ENCODE assay signal across 13 cellular contexts in the genomic region with DNA sequence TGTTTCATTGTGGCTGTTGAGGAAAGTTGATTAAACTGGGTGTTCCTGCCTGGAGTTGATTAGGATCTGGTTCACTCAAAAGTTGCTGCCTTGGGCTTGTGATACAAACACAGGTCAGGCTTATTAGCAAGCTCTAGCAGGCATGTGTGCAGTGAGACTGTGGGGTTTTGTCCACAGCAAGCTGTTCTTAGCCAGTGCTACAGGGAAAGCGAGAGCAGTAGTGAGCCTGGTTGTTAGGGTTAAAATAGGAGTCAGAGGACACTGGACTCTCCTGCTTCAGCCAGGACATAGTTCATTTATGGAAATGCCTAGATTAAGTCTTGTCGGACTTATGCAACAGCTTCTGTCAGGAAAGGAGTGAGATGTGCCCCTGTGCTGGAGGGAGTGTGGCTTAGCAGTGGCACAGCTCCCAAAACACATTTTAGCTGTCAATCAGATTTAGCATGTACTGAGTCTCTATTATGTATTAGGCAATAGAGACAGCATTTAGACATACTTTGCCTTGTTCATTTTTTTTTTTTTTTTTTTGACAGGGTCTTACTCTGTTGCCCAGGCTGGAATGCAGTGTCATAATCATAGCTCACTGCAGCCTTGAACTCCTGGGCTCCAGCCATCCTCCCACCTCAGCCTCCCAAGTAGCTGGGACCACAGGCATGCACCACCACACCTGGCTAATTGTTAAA. TPM values are rescaled to one million over a fixed set of nuclear protein-coding genes. Genes with fewer than 3 reads are reported as not detected.
DNase-seq lines count a peak whose midpoint lies in the region; ATAC-seq and TF ChIP-seq lines count a peak whose summit lies in the region.
"Had no signal": no experiment of that assay in that cellular context is flagged by ENCODE, and none has a peak within 500 bp of the region (broad histone marks: within the 10 kb centered on the region; RNA-seq: fewer than 3 reads in every experiment).

No MANE protein-coding gene starts in this region.

- H3K27me3 Mint-ChIP-seq in CD4-positive, CD25-positive, alpha-beta regulatory T cell: no peaks in the 10 kb centered on the region
- H3K27me3 Mint-ChIP-seq in naive thymus-derived CD8-positive, alpha-beta T cell: no peaks in the 10 kb centered on the region

- H3K27ac ChIP-seq in CD4-positive, CD25-positive, alpha-beta regulatory T cell (ENCODE audit: insufficient read depth, low read length, poor library complexity, severe bottlenecking): no peak overlapping the region
- H3K27ac ChIP-seq in testis: no peak overlapping the region
- no peak overlapping the region for H3K27ac ChIP-seq in mesendoderm (ENCODE audit: low read depth, low read length)

- H2BK5ac ChIP-seq in mesendoderm (ENCODE audit: low read length): no peak overlapping the region

- intact Hi-C loops in lower leg skin (cut with DNase I; ENCODE audit: low total_unique reads): no loop called here
- intact Hi-C loops in testis (cut with DNase I; ENCODE audit: low total_unique reads): no loop called here

- no peak overlapping the region for H3K4ac ChIP-seq in mesendoderm (ENCODE audit: low read depth, low read length)

- no peak overlapping the region for H3K18ac ChIP-seq in mesendoderm (ENCODE audit: low read length)

- peak overlapping the region; percentile 5 to 79 (median 18) for H3K27ac Mint-ChIP-seq in CD4-positive, CD25-positive, alpha-beta regulatory T cell
- H3K27ac Mint-ChIP-seq in naive thymus-derived CD8-positive, alpha-beta T cell: peak overlapping the region in 7 of 10 donors; percentile 3 to 86 (median 49)

- H4K5ac ChIP-seq in mesendoderm (ENCODE audit: low read length): no peak overlapping the region

- H3K9me3 Mint-ChIP-seq in CD4-positive, CD25-positive, alpha-beta regulatory T cell: no peaks in the 10 kb centered on the region
- H3K9me3 Mint-ChIP-seq in naive thymus-derived CD8-positive, alpha-beta T cell: no peaks in the 10 kb centered on the region
- H3K9me3 Mint-ChIP-seq: natural killer cell had no signal

- peaks cover 16% of the 10 kb centered on the region for H3K4me1 ChIP-seq in CD4-positive, CD25-positive, alpha-beta regulatory T cell (ENCODE audit: control insufficient read depth, insufficient read depth, low read length, poor library complexity, severe bottlenecking)
- H3K4me1 ChIP-seq in testis (peaks cover 6% of the 10 kb centered on the region), mesendoderm (ENCODE audit: control insufficient read depth, low read depth, low read length) (no peaks in the 10 kb centered on the region)

- H3K79me2 ChIP-seq in mesendoderm (ENCODE audit: control insufficient read depth, insufficient read depth, low read length): peaks cover 68% of the 10 kb centered on the region

- H2BK120ac ChIP-seq in mesendoderm (ENCODE audit: low read depth, low read length): no peak overlapping the region

- H3K36me3 ChIP-seq in CD4-positive, CD25-positive, alpha-beta regulatory T cell (ENCODE audit: control insufficient read depth, insufficient read depth, low read length): peaks cover 59% of the 10 kb centered on the region
- no peaks in the 10 kb centered on the region for H3K36me3 ChIP-seq in testis (ENCODE audit: low read depth, missing control alignments)
- peaks cover 18% of the 10 kb centered on the region for H3K36me3 ChIP-seq in mesendoderm (ENCODE audit: control insufficient read depth, insufficient read depth, low read length)

- no peak overlapping the region for H3K4me3 ChIP-seq in CD4-positive, CD25-positive, alpha-beta regulatory T cell (ENCODE audit: low read depth, low read length)
- H3K4me3 ChIP-seq in fibroblast of pulmonary artery (replicated peaks; ENCODE audit: low read depth, low read length) (no peak overlapping the region), lower leg skin (ENCODE audit: low read depth, poor library complexity, severe bottlenecking) (no peak overlapping the region), testis (no peak overlapping the region), mesendoderm (ENCODE audit: low read length) (no peak overlapping the region)

- H3K4me1 Mint-ChIP-seq in CD4-positive, CD25-positive, alpha-beta regulatory T cell: peaks cover 10 to 59% (median 30%) of the 10 kb centered on the region in 4 donors
- H3K4me1 Mint-ChIP-seq in naive thymus-derived CD8-positive, alpha-beta T cell: peaks cover 19 to 67% (median 53%) of the 10 kb centered on the region in 4 donors

- no peak for TF ChIP-seq POLR2A in lower leg skin (IDR thresholded peaks at IDR 0.05)
- TF ChIP-seq POLR2A in testis (IDR thresholded peaks at IDR 0.05): no peak

- H3K4me3 Mint-ChIP-seq in CD4-positive, CD25-positive, alpha-beta regulatory T cell: peak overlapping the region in 2 of 4 donors; percentile 13 to 19
- H3K4me3 Mint-ChIP-seq in naive thymus-derived CD8-positive, alpha-beta T cell: peak overlapping the region in 5 of 10 donors; percentile 1 to 42 (median 14)
- H3K4me3 Mint-ChIP-seq: natural killer cell had no signal

- H3K27me3 ChIP-seq in CD4-positive, CD25-positive, alpha-beta regulatory T cell (ENCODE audit: control insufficient read depth, insufficient read depth, low read length): no peaks in the 10 kb centered on the region
- H3K27me3 ChIP-seq in testis: no peaks in the 10 kb centered on the region
- H3K27me3 ChIP-seq in mesendoderm (ENCODE audit: insufficient read depth, low read length, poor library complexity): no peaks in the 10 kb centered on the region

- no peak overlapping the region for H2BK15ac ChIP-seq in mesendoderm (replicated peaks; ENCODE audit: low read depth)

- peaks cover 26% of the 10 kb centered on the region for H3K79me1 ChIP-seq in mesendoderm (ENCODE audit: low read length)

- H3K36me3 Mint-ChIP-seq in CD4-positive, CD25-positive, alpha-beta regulatory T cell: peaks cover 22% of the 10 kb centered on the region
- peaks cover 0 to 86% (median 4%) of the 10 kb centered on the region in 3 donors for H3K36me3 Mint-ChIP-seq in naive thymus-derived CD8-positive, alpha-beta T cell
- H3K36me3 Mint-ChIP-seq: natural killer cell had no signal

- no peak for DNase-seq in CD4-positive, CD25-positive, alpha-beta regulatory T cell
- DNase-seq in LHCN-M2 (ENCODE audit: low read depth): peak; percentile 51
- DNase-seq in fibroblast of pulmonary artery (ENCODE audit: low read depth): peak; percentile 68
- no peak for DNase-seq in naive thymus-derived CD8-positive, alpha-beta T cell
- DNase-seq in lower leg skin (ENCODE audit: low spot score in 2 of 2): no peak
- no peak for DNase-seq in testis
- no peak for DNase-seq in mesendoderm
- DNase-seq: activated CD4-positive, alpha-beta T cell treated with anti-CD3 and anti-CD28 coated beads, Interleukin-2, amount 50 U/mL, for 1 hour; amniotic stem cell; natural killer cell; NCI-H2029 treated with DMSO at 0.1 percent for 48 hours; stimulated activated CD4-positive, alpha-beta T cell treated with anti-CD3 and anti-CD28 coated beads, Interleukin-15, amount 100 ng/mL, for 24 hours had no signal

- no peak overlapping the region for H2AK5ac ChIP-seq in mesendoderm (ENCODE audit: low read length)

- ATAC-seq in CD4-positive, CD25-positive, alpha-beta regulatory T cell (ENCODE audit: low read depth in 2 of 2): no peak
- no peak for ATAC-seq in naive thymus-derived CD8-positive, alpha-beta T cell
- no peak for ATAC-seq in HG03159 (IDR thresholded peaks at IDR 0.05; ENCODE audit: unreplicated experiment)
- ATAC-seq: natural killer cell had no signal

- no peak overlapping the region for H3K4me2 ChIP-seq in mesendoderm (ENCODE audit: low read length)

- H3K9ac ChIP-seq in mesendoderm (ENCODE audit: low read length): no peak overlapping the region

- POLR2A ChIA-PET in naive thymus-derived CD8-positive, alpha-beta T cell (lab: Charles Lee): interaction anchor here (1.3 kb wide), 1 partner anchor 10 kb away, joined by 3 read pairs; a partner anchor contains a TSS

- H4K8ac ChIP-seq in mesendoderm (ENCODE audit: low read depth, low read length): no peak overlapping the region

- no peak for TF ChIP-seq CTCF in fibroblast of pulmonary artery (IDR thresholded peaks at IDR 0.05; ENCODE audit: low read length, missing control alignments)
- TF ChIP-seq CTCF in lower leg skin (IDR thresholded peaks at IDR 0.05): no peak
- TF ChIP-seq CTCF in testis (IDR thresholded peaks at IDR 0.05): no peak

- no peaks in the 10 kb centered on the region for H3K9me3 ChIP-seq in CD4-positive, CD25-positive, alpha-beta regulatory T cell (ENCODE audit: control insufficient read depth in 2 of 2, low read length in 2 of 2)
- H3K9me3 ChIP-seq in testis: no peaks in the 10 kb centered on the region

- H3K23ac ChIP-seq in mesendoderm (ENCODE audit: low read length): no peak overlapping the region

- no peak overlapping the region for H3K56ac ChIP-seq in mesendoderm (ENCODE audit: low read length)

- 40 to 48% methylated on average over 2 of the region's 2 CpGs for WGBS in lower leg skin, 2 donors
- 53 to 68% methylated on average over 2 of the region's 2 CpGs for WGBS in testis, 2 donors
- WGBS in mesendoderm (ENCODE audit: extremely low coverage, insufficient coverage, low lambda C conversion rate): no CpG with 5 or more reads among the region's 2 CpGs

RNA-seq across cellular contexts. Expression of a gene that starts 8.7 kb away (rescaled TPM):
- 41.0 TPM for total RNA-seq in CD4-positive, CD25-positive, alpha-beta regulatory T cell
- polyA plus RNA-seq in CD4-positive, CD25-positive, alpha-beta regulatory T cell: 100 to 1,000 TPM in 1 of 4 donors, 10 to 100 TPM in 3; 77.9 to 101 (median 91.5) TPM
- 133 TPM in 2 replicates for total RNA-seq in LHCN-M2 (2014; rRNA removed)
- 161 TPM for polyA plus RNA-seq in LHCN-M2 (2012)
- 10 to 100 TPM; 81.8 to 83.9 TPM for total RNA-seq in naive thymus-derived CD8-positive, alpha-beta T cell
- polyA plus RNA-seq in naive thymus-derived CD8-positive, alpha-beta T cell: 100 to 1,000 TPM in 1 of 3 donors, 10 to 100 TPM in 2; 95.6 to 103 (median 97.9) TPM
- total RNA-seq in lower leg skin: 100 to 1,000 TPM; 108 to 134 (median 116) TPM
- 100 to 1,000 TPM; 117 to 175 TPM for total RNA-seq in testis
- 75.5 TPM for polyA plus RNA-seq in testis (ENCODE audit: insufficient read depth, low read depth, low replicate concordance)
- polyA plus RNA-seq in mesendoderm (2013, experiment 1 of 2): 174 TPM
- polyA plus RNA-seq in mesendoderm (2013, experiment 2 of 2): 173 TPM

RNA-seq across cellular contexts. Expression of a gene that starts 9.6 kb away (rescaled TPM):
- total RNA-seq in CD4-positive, CD25-positive, alpha-beta regulatory T cell: 69.6 TPM
- 10 to 100 TPM; 45.1 to 61.4 (median 54.4) TPM for polyA plus RNA-seq in CD4-positive, CD25-positive, alpha-beta regulatory T cell
- total RNA-seq in LHCN-M2 (2014; rRNA removed) (145 and 163 TPM in 2 replicates), lower leg skin (100 to 1,000 TPM in 1 of 4 donors, 10 to 100 TPM in 3; 67.0 to 124 (median 95.9) TPM), testis (100 to 1,000 TPM in 1 of 2 donors, 10 to 100 TPM in 1; 91.7 to 123 TPM)
- polyA plus RNA-seq in LHCN-M2 (2012): 81.2 TPM
- 10 to 100 TPM; 67.2 to 69.2 TPM for total RNA-seq in naive thymus-derived CD8-positive, alpha-beta T cell
- 10 to 100 TPM; 27.8 to 42.6 (median 32.3) TPM for polyA plus RNA-seq in naive thymus-derived CD8-positive, alpha-beta T cell
- 93.6 TPM for polyA plus RNA-seq in testis (ENCODE audit: insufficient read depth, low read depth, low replicate concordance)
- polyA plus RNA-seq in mesendoderm (2013, experiment 1 of 2): 55.2 TPM
- polyA plus RNA-seq in mesendoderm (2013, experiment 2 of 2): 52.5 TPM

RNA-seq across cellular contexts. Expression of a gene that starts 28.4 kb away (rescaled TPM):
- total RNA-seq in CD4-positive, CD25-positive, alpha-beta regulatory T cell: not detected
- under 1 TPM in 1 of 4 donors, not detected in 3; 0.29 TPM for polyA plus RNA-seq in CD4-positive, CD25-positive, alpha-beta regulatory T cell
- total RNA-seq in LHCN-M2 (2014; rRNA removed) (6.0 and 7.2 TPM in 2 replicates), lower leg skin (10 to 100 TPM; 12.5 to 19.2 (median 16.5) TPM), testis (100 to 1,000 TPM; 120 to 162 TPM)
- 5.2 TPM for polyA plus RNA-seq in LHCN-M2 (2012)
- total RNA-seq in naive thymus-derived CD8-positive, alpha-beta T cell: not detected
- polyA plus RNA-seq in naive thymus-derived CD8-positive, alpha-beta T cell: under 1 TPM in 2 of 3 donors, not detected in 1; 0.15 to 0.16 TPM
- 33.0 TPM for polyA plus RNA-seq in testis (ENCODE audit: insufficient read depth, low read depth, low replicate concordance)
- polyA plus RNA-seq in mesendoderm (2013, experiment 1 of 2): 4.3 TPM
- 4.5 TPM for polyA plus RNA-seq in mesendoderm (2013, experiment 2 of 2)

RNA-seq across cellular contexts. Expression of a gene that starts 38.5 kb away (rescaled TPM):
- 23.4 TPM for total RNA-seq in CD4-positive, CD25-positive, alpha-beta regulatory T cell
- 10 to 100 TPM; 12.9 to 17.0 (median 16.5) TPM for polyA plus RNA-seq in CD4-positive, CD25-positive, alpha-beta regulatory T cell
- 1.1 and 2.5 TPM in 2 replicates for total RNA-seq in LHCN-M2 (2014; rRNA removed)
- polyA plus RNA-seq in LHCN-M2 (2012): 1.6 TPM
- total RNA-seq in naive thymus-derived CD8-positive, alpha-beta T cell: 10 to 100 TPM; 14.7 to 21.1 TPM
- under 1 TPM in 2 of 3 donors, not detected in 1; 0.79 to 0.86 TPM for polyA plus RNA-seq in naive thymus-derived CD8-positive, alpha-beta T cell
- 1 to 10 TPM; 1.5 to 6.9 (median 4.2) TPM for total RNA-seq in lower leg skin
- total RNA-seq in testis: 10 to 100 TPM; 75.3 to 78.2 TPM
- polyA plus RNA-seq in testis (ENCODE audit: insufficient read depth, low read depth, low replicate concordance): 23.1 TPM
- polyA plus RNA-seq in mesendoderm (2013, experiment 1 of 2): 9.2 TPM
- 8.9 TPM for polyA plus RNA-seq in mesendoderm (2013, experiment 2 of 2)

Comparison
In these comparisons a context has a peak if more than half of its experiments do, and no peak if none do; other contexts are left out.
1. DNase-seq: peak in LHCN-M2 (single experiment) and fibroblast of pulmonary artery (single experiment); none in CD4-positive, CD25-positive, alpha-beta regulatory T cell (0 of 3), naive thymus-derived CD8-positive, alpha-beta T cell (0 of 10), lower leg skin (0 of 2), testis (single experiment) and mesendoderm (single experiment).
2. RNA of a gene that starts 28.4 kb away (total RNA-seq): 120 to 162 TPM in testis; 12.5 to 19.2 TPM in lower leg skin, 6.0 to 7.2 TPM in LHCN-M2, not detected in CD4-positive, CD25-positive, alpha-beta regulatory T cell (single experiment) and not detected in naive thymus-derived CD8-positive, alpha-beta T cell; every median in the first group is over 4 times any median in the second.